ENCODE assay signal across 16 cellular contexts in the genomic region with DNA sequence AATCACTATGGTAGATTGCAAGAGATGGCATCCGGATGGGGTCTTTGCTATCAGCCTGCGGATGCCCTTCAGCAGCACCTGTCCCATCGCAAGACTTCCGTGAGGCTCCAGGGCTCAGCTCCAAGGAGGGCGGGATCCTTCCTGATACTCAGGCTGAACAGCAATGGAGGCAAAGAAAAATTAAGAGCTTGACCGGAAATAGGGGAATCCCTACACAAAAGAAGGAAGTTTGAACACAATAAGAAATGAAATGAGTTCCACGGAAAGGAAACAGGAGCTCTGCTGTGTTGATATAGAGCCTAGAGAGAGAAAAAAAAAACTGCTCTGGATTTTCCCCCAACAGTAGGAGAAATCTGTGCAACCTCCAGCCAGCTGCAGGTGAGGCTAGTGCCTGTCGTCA.
DNase-seq lines count a peak whose midpoint lies in the region; ATAC-seq lines count a peak whose summit lies in the region.
"Had no signal": no experiment of that assay in that cellular context is flagged by ENCODE, and none has a peak within 500 bp of the region (broad histone marks: within the 10 kb centered on the region; RNA-seq: fewer than 3 reads in every experiment).

No MANE protein-coding gene starts in this region.

- no peaks in the 10 kb centered on the region for H3K27me3 ChIP-seq in CD4-positive, CD25-positive, alpha-beta regulatory T cell (ENCODE audit: control insufficient read depth, insufficient read depth, low read length)

- no peak overlapping the region for H3K27ac ChIP-seq in CD4-positive, CD25-positive, alpha-beta regulatory T cell (ENCODE audit: insufficient read depth, low read length, poor library complexity, severe bottlenecking)

- H3K4me1 ChIP-seq in CD4-positive, CD25-positive, alpha-beta regulatory T cell (ENCODE audit: control insufficient read depth, insufficient read depth, low read length, poor library complexity, severe bottlenecking): peaks cover 6% of the 10 kb centered on the region

- peaks cover 11% of the 10 kb centered on the region for H3K9me3 Mint-ChIP-seq in T-helper 1 cell treated with Interleukin-12 subunit alpha and Interleukin-12 subunit beta and Interleukin-4 antibody, amounts not matched to agents 30 μg/mL and 1 μg/mL, for 36 hours
- peaks cover 0 to 1% (median 0%) of the 10 kb centered on the region in 7 donors for H3K9me3 Mint-ChIP-seq in CD4-positive, CD25-positive, alpha-beta regulatory T cell
- no peaks in the 10 kb centered on the region for H3K9me3 Mint-ChIP-seq in activated T-cell treated with anti-CD3 and anti-CD28 coated beads, Interleukin-2, amount 50 U/mL, for 4 hours
- H3K9me3 Mint-ChIP-seq: CD8-positive, alpha-beta T cell; GM23338 had no signal

- H3K27ac Mint-ChIP-seq in T-helper 1 cell treated with Interleukin-12 subunit alpha and Interleukin-12 subunit beta and Interleukin-4 antibody, amounts not matched to agents 30 μg/mL and 1 μg/mL, for 36 hours: peak overlapping the region; percentile 23
- peak overlapping the region in 2 of 3 donors; percentile 3 to 49 for H3K27ac Mint-ChIP-seq in CD4-positive, CD25-positive, alpha-beta regulatory T cell
- H3K27ac Mint-ChIP-seq: CD8-positive, alpha-beta T cell; GM23338 had no signal

- no peaks in the 10 kb centered on the region for H3K36me3 ChIP-seq in CD4-positive, CD25-positive, alpha-beta regulatory T cell (ENCODE audit: control insufficient read depth, insufficient read depth, low read length)

- no peak for ATAC-seq in CD4-positive, CD25-positive, alpha-beta regulatory T cell (ENCODE audit: low read depth in 2 of 2)
- no peak for ATAC-seq in HG02623 (IDR thresholded peaks at IDR 0.05; ENCODE audit: unreplicated experiment)
- ATAC-seq in activated T-cell treated with anti-CD3 and anti-CD28 coated beads, Interleukin-2, amount 50 U/mL, for 4 hours: no peak
- ATAC-seq: CD8-positive, alpha-beta T cell; GM23338; SK-N-SH treated with all-trans-retinoic acid at 6 μM for 48 hours had no signal

- no peak overlapping the region for H3K4me3 Mint-ChIP-seq in T-helper 1 cell treated with Interleukin-12 subunit alpha and Interleukin-12 subunit beta and Interleukin-4 antibody, amounts not matched to agents 30 μg/mL and 1 μg/mL, for 36 hours
- no peak overlapping the region for H3K4me3 Mint-ChIP-seq in CD4-positive, CD25-positive, alpha-beta regulatory T cell
- H3K4me3 Mint-ChIP-seq in activated T-cell treated with anti-CD3 and anti-CD28 coated beads, Interleukin-2, amount 50 U/mL, for 4 hours: no peak overlapping the region
- H3K4me3 Mint-ChIP-seq: CD8-positive, alpha-beta T cell; GM23338 had no signal

- DNase-seq in T-helper 1 cell: no peak
- no peak for DNase-seq in CD4-positive, CD25-positive, alpha-beta regulatory T cell
- DNase-seq in dermis blood vessel endothelial cell: peak; percentile 78
- DNase-seq in pulmonary artery endothelial cell (ENCODE audit: low read depth, low spot score): peak; percentile 53
- DNase-seq in activated T-cell treated with anti-CD3 and anti-CD28 coated beads, Interleukin-2, amount 50 U/mL, for 4 hours: no peak
- no peak for DNase-seq in occipital lobe (lab: John Stamatoyannopoulos, UW)
- DNase-seq: CD8-positive, alpha-beta T cell; DMS 273 treated with DMSO at 0.1 percent for 48 hours; EL; NCI-H146; NCI-H446 treated with DMSO at 0.1 percent for 48 hours; NCI-H82 had no signal

- no peaks in the 10 kb centered on the region for H3K9me3 ChIP-seq in CD4-positive, CD25-positive, alpha-beta regulatory T cell (ENCODE audit: control insufficient read depth in 2 of 2, low read length in 2 of 2)

- no peak overlapping the region for H3K4me3 ChIP-seq in CD4-positive, CD25-positive, alpha-beta regulatory T cell (ENCODE audit: low read depth, low read length)
- H3K4me3 ChIP-seq: GM23338 had no signal

- H3K36me3 Mint-ChIP-seq in T-helper 1 cell treated with Interleukin-12 subunit alpha and Interleukin-12 subunit beta and Interleukin-4 antibody, amounts not matched to agents 30 μg/mL and 1 μg/mL, for 36 hours (ENCODE audit: low read depth): peaks cover 3% of the 10 kb centered on the region
- peaks cover 4% of the 10 kb centered on the region for H3K36me3 Mint-ChIP-seq in CD4-positive, CD25-positive, alpha-beta regulatory T cell
- H3K36me3 Mint-ChIP-seq in activated T-cell treated with anti-CD3 and anti-CD28 coated beads, Interleukin-2, amount 50 U/mL, for 4 hours (ENCODE audit: insufficient read depth): no peaks in the 10 kb centered on the region
- H3K36me3 Mint-ChIP-seq: CD8-positive, alpha-beta T cell had no signal

- no peaks in the 10 kb centered on the region for H3K27me3 Mint-ChIP-seq in T-helper 1 cell treated with Interleukin-12 subunit alpha and Interleukin-12 subunit beta and Interleukin-4 antibody, amounts not matched to agents 30 μg/mL and 1 μg/mL, for 36 hours (ENCODE audit: low read depth)
- no peaks in the 10 kb centered on the region for H3K27me3 Mint-ChIP-seq in CD4-positive, CD25-positive, alpha-beta regulatory T cell
- no peaks in the 10 kb centered on the region for H3K27me3 Mint-ChIP-seq in activated T-cell treated with anti-CD3 and anti-CD28 coated beads, Interleukin-2, amount 50 U/mL, for 4 hours (ENCODE audit: low read depth)

- peaks cover 48% of the 10 kb centered on the region for H3K4me1 Mint-ChIP-seq in T-helper 1 cell treated with Interleukin-12 subunit alpha and Interleukin-12 subunit beta and Interleukin-4 antibody, amounts not matched to agents 30 μg/mL and 1 μg/mL, for 36 hours (ENCODE audit: low read depth)
- peaks cover 16 to 44% (median 25%) of the 10 kb centered on the region in 4 donors for H3K4me1 Mint-ChIP-seq in CD4-positive, CD25-positive, alpha-beta regulatory T cell
- peaks cover 32% of the 10 kb centered on the region for H3K4me1 Mint-ChIP-seq in activated T-cell treated with anti-CD3 and anti-CD28 coated beads, Interleukin-2, amount 50 U/mL, for 4 hours (ENCODE audit: low read depth)
- H3K4me1 Mint-ChIP-seq: GM23338 had no signal

Comparison
In these comparisons a context has a peak if more than half of its experiments do, and no peak if none do; other contexts are left out.
1. DNase-seq: peak in dermis blood vessel endothelial cell (single experiment) and pulmonary artery endothelial cell (single experiment); none in T-helper 1 cell (0 of 5), CD4-positive, CD25-positive, alpha-beta regulatory T cell (0 of 3), activated T-cell treated with anti-CD3 and anti-CD28 coated beads, Interleukin-2, amount 50 U/mL, for 4 hours (single experiment) and occipital lobe (single experiment).